Comparison of ENCODE assay signal across 8 cellular contexts in genomic region chr2:71467180-71467815, GRCh38. TPM values are rescaled to one million over a fixed set of nuclear protein-coding genes. Genes with fewer than 3 reads are reported as not detected.
DNase-seq lines count a peak whose midpoint lies in the region; ATAC-seq and TF ChIP-seq lines count a peak whose summit lies in the region.

No MANE protein-coding gene starts in this region.

- H3K4me3 ChIP-seq in iPS DF 6.9 (ENCODE audit: low read length) (peak overlapping the region; percentile 34; the same call in 1 of the 2 replicates), skeletal muscle satellite cell (ENCODE audit: low read length) (peak overlapping the region; percentile 92)

- no peak overlapping the region for H2AK5ac ChIP-seq in H9 (ENCODE audit: insufficient read length, low read length)

- H2BK20ac ChIP-seq in H9 (ENCODE audit: low read depth, low read length, poor library complexity, severe bottlenecking) = no peak overlapping the region

- H2BK15ac ChIP-seq in H9 (ENCODE audit: low read depth, low read length) = no peak overlapping the region

- no peak overlapping the region for H4K8ac ChIP-seq in H9 (replicated peaks; ENCODE audit: insufficient read length, low read depth, low read length)

- peaks cover 14% of the 10 kb centered on the region for H3K23me2 ChIP-seq in H9 (ENCODE audit: insufficient read length, low read depth, low read length, poor library complexity, severe bottlenecking)

- H2BK5ac ChIP-seq in H9 (ENCODE audit: insufficient read length, low read length) = no peak overlapping the region

- no peaks in the 10 kb centered on the region for H3K79me1 ChIP-seq in H9 (ENCODE audit: insufficient read depth, low read depth, low read length, poor library complexity, severe bottlenecking)

- DNase-seq in H9 (no peak), iPS DF 6.9 (ENCODE audit: low read depth, low spot score) (no peak), HUDEP-2 (lab: John Stamatoyannopoulos, UW; ENCODE audit: unreplicated experiment in 76 of 76) (no peak), left lobe of liver (ENCODE audit: low spot score) (no peak), NCI-H1105 treated with DMSO at 0.1 percent for 48 hours (lab: John Stamatoyannopoulos, UW) (no peak)
- DNase-seq in activated naive CD4-positive, alpha-beta T cell treated with anti-CD3 and anti-CD28 coated beads, Interleukin-2, amount 50 U/mL, for 72 hours (ENCODE audit: low spot score in 2 of 2) = no peak

- H3K27ac ChIP-seq in H9 (ENCODE audit: insufficient read length, low read depth, low read length) (no peak overlapping the region), iPS DF 6.9 (ENCODE audit: low read length) (no peak overlapping the region)

- H3K9me3 ChIP-seq in H9 (ENCODE audit: control insufficient read depth, low read depth, low read length) = no peaks in the 10 kb centered on the region
- H3K9me3 ChIP-seq in iPS DF 6.9 (ENCODE audit: control insufficient read depth, insufficient read depth, low read length) = no peaks in the 10 kb centered on the region
- no peaks in the 10 kb centered on the region for H3K9me3 ChIP-seq in skeletal muscle satellite cell (replicated peaks; ENCODE audit: low read length)

- H3K4ac ChIP-seq in H9 (ENCODE audit: low read depth, low read length) = no peak overlapping the region

- H3K36me3 Mint-ChIP-seq in H9 (ENCODE audit: insufficient read depth in 1 of 3, low read depth in 3 of 3) = no peaks in the 10 kb centered on the region
- no peaks in the 10 kb centered on the region for H3K36me3 Mint-ChIP-seq in activated naive CD4-positive, alpha-beta T cell treated with anti-CD3 and anti-CD28 coated beads, Interleukin-2, amount 50 U/mL, for 72 hours

- no peak overlapping the region for H4K5ac ChIP-seq in H9 (ENCODE audit: insufficient read length, low read depth, low read length)

- H3K4me2 ChIP-seq in H9 (ENCODE audit: insufficient read depth, insufficient read length, low read length) (peak overlapping the region; percentile 73), skeletal muscle satellite cell (ENCODE audit: low read length) (peak overlapping the region; percentile 97)

- H4K20me1 ChIP-seq in H9 (ENCODE audit: control insufficient read depth, insufficient read depth, insufficient read length) = no peaks in the 10 kb centered on the region

- no peaks in the 10 kb centered on the region for H3K9me3 Mint-ChIP-seq in H9
- H3K9me3 Mint-ChIP-seq in activated naive CD4-positive, alpha-beta T cell treated with anti-CD3 and anti-CD28 coated beads, Interleukin-2, amount 50 U/mL, for 72 hours = no peaks in the 10 kb centered on the region

- no CpG with 5 or more reads among the region's 7 CpGs for WGBS in H9 (ENCODE audit: extremely low coverage, insufficient read length, low lambda C conversion rate)
- WGBS in iPS DF 6.9 (ENCODE audit: insufficient coverage, insufficient read length) = no CpG with 5 or more reads among the region's 7 CpGs

- no peaks in the 10 kb centered on the region for H3K36me3 ChIP-seq in iPS DF 6.9 (ENCODE audit: control insufficient read depth, insufficient read depth, low read length)
- H3K36me3 ChIP-seq in skeletal muscle satellite cell (ENCODE audit: insufficient read depth, low read length) = no peaks in the 10 kb centered on the region

- H3T11ph ChIP-seq in H9 (ENCODE audit: low read length) = no peak overlapping the region

- no peak overlapping the region for H3K9ac ChIP-seq in H9 (ENCODE audit: extremely low read depth, insufficient read length, low read length)
- H3K9ac ChIP-seq in skeletal muscle satellite cell (ENCODE audit: low read depth, low read length) = peak overlapping the region; percentile 80

- peaks cover 39% of the 10 kb centered on the region for H3K27me3 Mint-ChIP-seq in H9 (ENCODE audit: low read depth)

- H3K79me2 ChIP-seq in H9 (ENCODE audit: insufficient read depth, low read length) = no peaks in the 10 kb centered on the region

- H3K56ac ChIP-seq in H9 (ENCODE audit: insufficient read length, low read depth, low read length) = no peak overlapping the region

- H3K27me3 ChIP-seq in H9 (ENCODE audit: insufficient read depth, low read length) = peaks cover 52% of the 10 kb centered on the region
- peaks cover 44% of the 10 kb centered on the region for H3K27me3 ChIP-seq in iPS DF 6.9 (ENCODE audit: control insufficient read depth, insufficient read depth, low read length)
- peaks cover 12% of the 10 kb centered on the region for H3K27me3 ChIP-seq in skeletal muscle satellite cell (ENCODE audit: control insufficient read depth, insufficient read depth, low read length)

- H2BK120ac ChIP-seq in H9 (ENCODE audit: low read depth, low read length, poor library complexity, severe bottlenecking) = no peak overlapping the region

- H3K4me1 ChIP-seq in H9 (ENCODE audit: insufficient read depth, low read length) (no peaks in the 10 kb centered on the region; the same call in 1 of the 2 replicates), iPS DF 6.9 (ENCODE audit: control insufficient read depth, insufficient read depth, low read length) (peaks cover 2% of the 10 kb centered on the region; the same call in 1 of the 2 replicates), skeletal muscle satellite cell (ENCODE audit: control insufficient read depth, insufficient read depth, low read length) (peaks cover 22% of the 10 kb centered on the region)

- H3K18ac ChIP-seq in H9 (ENCODE audit: insufficient read length, low read depth, low read length) = no peak overlapping the region

- no peak overlapping the region for H2AFZ ChIP-seq in H9 (ENCODE audit: low read length)

- H3K14ac ChIP-seq in H9 (ENCODE audit: insufficient read depth, low read length) = no peak overlapping the region

- TF ChIP-seq CTCF in H9 (conservative IDR thresholded peaks at IDR 0.05) = no peak

- no peak overlapping the region for H4K91ac ChIP-seq in H9 (ENCODE audit: insufficient read length, low read depth, low read length)

- H2BK12ac ChIP-seq in H9 (ENCODE audit: insufficient read length, low read depth, low read length) = no peak overlapping the region

- H3K4me3 Mint-ChIP-seq in H9 = peak overlapping the region; percentile 62 to 73

- H3K4me1 Mint-ChIP-seq in H9 = peaks cover 7 to 11% of the 10 kb centered on the region in 2 experiments

- ATAC-seq in activated naive CD4-positive, alpha-beta T cell treated with anti-CD3 and anti-CD28 coated beads, Interleukin-2, amount 50 U/mL, for 72 hours = peak; percentile 9 to 33
- ATAC-seq in GM21723 (IDR thresholded peaks at IDR 0.05; ENCODE audit: unreplicated experiment) (no peak), left lobe of liver (no peak)

- no peak overlapping the region for H3K23ac ChIP-seq in H9 (ENCODE audit: insufficient read length, low read depth, low read length)

- H3K27ac Mint-ChIP-seq in H9 = no peak overlapping the region; a peak in 1 of 7 replicates
- H3K27ac Mint-ChIP-seq in activated naive CD4-positive, alpha-beta T cell treated with anti-CD3 and anti-CD28 coated beads, Interleukin-2, amount 50 U/mL, for 72 hours = no peak overlapping the region

RNA-seq across cellular contexts. Expression of gene DYSF, which starts 13.9 kb away (rescaled TPM):
- total RNA-seq in H9 (2021) = 4.8 and 5.5 TPM in 2 replicates
- under 1 TPM; 0.23 to 0.30 TPM for total RNA-seq in activated naive CD4-positive, alpha-beta T cell treated with anti-CD3 and anti-CD28 coated beads, Interleukin-2, amount 50 U/mL, for 72 hours
- total RNA-seq in skeletal muscle satellite cell (2012; rRNA removed) = 1.5 and 5.7 TPM in 2 replicates
- total RNA-seq in left lobe of liver = 30.0 TPM

Comparison
In these comparisons a context has a peak if more than half of its experiments do, and no peak if none do; other contexts are left out.
1. ATAC-seq: peak in activated naive CD4-positive, alpha-beta T cell treated with anti-CD3 and anti-CD28 coated beads, Interleukin-2, amount 50 U/mL, for 72 hours (2 of 2); none in GM21723 (single experiment) and left lobe of liver (single experiment).